ENCODE assay signal across 25 cellular contexts in the genomic region with DNA sequence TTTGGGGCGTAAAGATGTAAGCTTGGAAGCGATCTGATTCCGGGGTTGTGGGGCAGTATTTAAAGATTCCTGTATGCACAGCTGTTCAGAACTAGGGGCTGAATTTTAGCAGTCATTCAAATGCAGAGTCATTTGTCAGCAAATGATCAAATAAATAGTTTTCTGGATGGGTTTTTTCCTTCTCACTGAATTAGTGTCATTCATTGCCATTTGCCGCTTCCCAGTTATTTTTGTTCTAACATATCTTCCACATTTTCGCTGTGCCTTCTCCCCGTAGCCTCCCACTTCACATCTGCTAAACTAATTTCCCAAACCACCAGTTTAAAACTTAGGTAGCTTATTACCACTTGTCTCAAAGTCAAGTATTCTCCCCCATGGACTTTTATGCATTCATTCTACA. TPM values are rescaled to one million over a fixed set of nuclear protein-coding genes. Genes with fewer than 3 reads are reported as not detected.
"Had no signal": no experiment of that assay in that cellular context is flagged by ENCODE, and none has a peak within 500 bp of the region (broad histone marks: within the 10 kb centered on the region; RNA-seq: fewer than 3 reads in every experiment).

No MANE protein-coding gene starts in this region.

- DNase-seq: KBM-7, MG63, NCI-H1092, NCI-H1105 treated with DMSO at 0.1 percent for 48 hours, NCI-H1417 treated with DMSO at 0.1 percent for 48 hours, NCI-H146, NCI-H1694 treated with DMSO at 0.1 percent for 48 hours, NCI-H1930, NCI-H2081, NCI-H2107, NCI-H226, NCI-H446, NCI-H510A, NCI-H524 treated with DMSO at 0.1 percent for 48 hours, NCI-H69, NCI-H774, PC-9, Peyer's patch, SHP77 treated with DMSO at 0.1 percent for 48 hours, SJCRH30 had no signal

- H3K36me3 ChIP-seq: MG63, Peyer's patch, SJCRH30 had no signal

- H3K4me1 ChIP-seq: Peyer's patch had no signal

- H3K4me3 ChIP-seq: MG63, PC-9, Peyer's patch, SJCRH30 had no signal

- H3K27me3 ChIP-seq: MG63, Peyer's patch, SJCRH30 had no signal

- H3K27ac ChIP-seq: PC-9, Peyer's patch, SJCRH30 had no signal

- H3K9me3 ChIP-seq: MG63, Peyer's patch, SJCRH30 had no signal

- H2AFZ ChIP-seq: PC-9 had no signal

- H3K4me2 ChIP-seq: PC-9 had no signal

- ATAC-seq: Right ventricle myocardium inferior, SK-N-SH treated with all-trans-retinoic acid at 6 μM for 48 hours had no signal

RNA-seq across cellular contexts. Expression of gene CKMT2, which starts 41.4 kb away (rescaled TPM):
- total RNA-seq: HT-29, OCI-LY7, PC-9, RPMI7951, SJCRH30 had no signal
